In genomic region chr1:43987159-43988022, GRCh38 we compare ENCODE assay signal across 23 cellular contexts. TPM values are rescaled to one million over a fixed set of nuclear protein-coding genes. Genes with fewer than 3 reads are reported as not detected.
DNase-seq lines count a peak whose midpoint lies in the region; ATAC-seq and TF ChIP-seq lines count a peak whose summit lies in the region.
"Had no signal": no experiment of that assay in that cellular context is flagged by ENCODE, and none has a peak within 500 bp of the region (broad histone marks: within the 10 kb centered on the region; RNA-seq: fewer than 3 reads in every experiment).

No MANE protein-coding gene starts in this region.

- no peaks in the 10 kb centered on the region for H3K9me3 Mint-ChIP-seq in type B pancreatic cell
- H3K9me3 Mint-ChIP-seq: activated naive CD8-positive, alpha-beta T cell treated with anti-CD3 and anti-CD28 coated beads for 36 hours; activated T-cell treated with anti-CD3 and anti-CD28 coated beads, Interleukin-2, amount 50 U/mL, for 4 hours; CD4-positive, alpha-beta T cell; dendritic cell treated with granulocyte-macrophage colony-stimulating factor and Interleukin-4, amounts not matched to agents 40 ng/mL and 50 ng/mL, for 4 days had no signal

- H3K36me3 Mint-ChIP-seq in type B pancreatic cell = peaks cover 14% of the 10 kb centered on the region

- no peaks in the 10 kb centered on the region for H3K9me3 ChIP-seq in heart left ventricle
- H3K9me3 ChIP-seq: A549, left ventricle myocardium inferior, pancreas, sigmoid colon had no signal

- TF ChIP-seq POLR2A in heart left ventricle (IDR thresholded peaks at IDR 0.05) = no peak

- ATAC-seq in Right ventricle myocardium inferior = no peak
- ATAC-seq in heart left ventricle = no peak
- ATAC-seq: activated CD8-positive, alpha-beta T cell treated with anti-CD3 and anti-CD28 coated beads, Interleukin-2, amount 10 ng/mL, durations not matched to agents 7 days and 5 days; activated T-cell treated with anti-CD3 and anti-CD28 coated beads, Interleukin-2, amount 50 U/mL, for 4 hours; pancreas; PC-3; stimulated activated naive CD8-positive, alpha-beta T cell treated with anti-CD3 and anti-CD28 coated beads, Interleukin-15, Interleukin-2, amounts not matched to agents 100 U/mL and 50 U/mL, for 24 hours had no signal

- no peak for TF ChIP-seq CTCF in heart left ventricle (IDR thresholded peaks at IDR 0.05)
- TF ChIP-seq CTCF in type B pancreatic cell (conservative IDR thresholded peaks at IDR 0.05) = no peak

- H3K4me1 ChIP-seq in heart left ventricle = peaks cover 0 to 16% (median 9%) of the 10 kb centered on the region in 12 donors

- H3K4me1 Mint-ChIP-seq in type B pancreatic cell (ENCODE audit: unreplicated experiment) = peaks cover 14% of the 10 kb centered on the region

- intact Hi-C loops in Right ventricle myocardium inferior (cut with DNase I) (no loop called here), heart left ventricle (cut with DNase I) (no loop called here)

- H3K4me3 ChIP-seq in heart left ventricle = no peak overlapping the region
- H3K4me3 ChIP-seq: A549, left ventricle myocardium inferior, pancreas, sigmoid colon had no signal

- H3K27me3 Mint-ChIP-seq in type B pancreatic cell = no peaks in the 10 kb centered on the region
- H3K27me3 Mint-ChIP-seq: activated naive CD8-positive, alpha-beta T cell treated with anti-CD3 and anti-CD28 coated beads for 36 hours; CD4-positive, alpha-beta T cell had no signal

- H3K27me3 ChIP-seq in heart left ventricle = no peaks in the 10 kb centered on the region
- H3K27me3 ChIP-seq: pancreas, sigmoid colon had no signal

- no peak overlapping the region for H3K4me3 Mint-ChIP-seq in type B pancreatic cell
- H3K4me3 Mint-ChIP-seq: activated CD8-positive, alpha-beta T cell treated with anti-CD3 and anti-CD28 coated beads, Interleukin-2, amount 10 ng/mL, durations not matched to agents 7 days and 5 days; activated naive CD8-positive, alpha-beta T cell treated with anti-CD3 and anti-CD28 coated beads for 36 hours; activated T-cell treated with anti-CD3 and anti-CD28 coated beads, Interleukin-2, amount 50 U/mL, for 4 hours; dendritic cell treated with granulocyte-macrophage colony-stimulating factor and Interleukin-4, amounts not matched to agents 40 ng/mL and 50 ng/mL, for 4 days had no signal

- 87 to 92% (median 89%) methylated on average over 7 of the region's 7 CpGs for WGBS in heart left ventricle, 4 donors

- peak; percentile 27 for DNase-seq in Right ventricle myocardium inferior (ENCODE audit: missing footprints)
- no peak for DNase-seq in heart left ventricle
- peak; percentile 26 for DNase-seq in left kidney (ENCODE audit: low read depth, low spot score)
- no peak for DNase-seq in type B pancreatic cell (ENCODE audit: extremely low spot score, unreplicated experiment)
- no peak for DNase-seq in CD1c-positive myeloid dendritic cell (ENCODE audit: extremely low spot score)
- DNase-seq in COR-L47 (lab: John Stamatoyannopoulos, UW) = no peak
- DNase-seq: activated CD4-positive, CD25-positive, alpha-beta regulatory T cell; activated CD8-positive, alpha-beta T cell treated with anti-CD3 and anti-CD28 coated beads, Interleukin-2, amount 10 ng/mL, durations not matched to agents 7 days and 5 days; activated naive CD8-positive, alpha-beta T cell treated with anti-CD3 and anti-CD28 coated beads for 36 hours; activated T-cell treated with anti-CD3 and anti-CD28 coated beads, Interleukin-2, amount 50 U/mL, for 4 hours; CD4-positive, alpha-beta T cell; DMS79; foreskin melanocyte; left ventricle myocardium inferior; NCI-H1436; NCI-H2171; pancreas; PC-3; sigmoid colon; stimulated activated naive CD8-positive, alpha-beta T cell treated with anti-CD3 and anti-CD28 coated beads, Interleukin-15, Interleukin-2, amounts not matched to agents 100 U/mL and 50 U/mL, for 24 hours; T-helper 9 cell had no signal

- H3K36me3 ChIP-seq in heart left ventricle = peaks cover 0 to 11% (median under 1%) of the 10 kb centered on the region in 9 donors
- H3K36me3 ChIP-seq: left ventricle myocardium inferior, pancreas had no signal

- H3K27ac ChIP-seq in heart left ventricle = no peak overlapping the region
- H3K27ac ChIP-seq: A549, left ventricle myocardium inferior, pancreas, sigmoid colon had no signal

- peak overlapping the region; percentile 15 for H3K27ac Mint-ChIP-seq in type B pancreatic cell
- H3K27ac Mint-ChIP-seq: activated CD8-positive, alpha-beta T cell treated with anti-CD3 and anti-CD28 coated beads, Interleukin-2, amount 10 ng/mL, durations not matched to agents 7 days and 5 days; activated naive CD8-positive, alpha-beta T cell treated with anti-CD3 and anti-CD28 coated beads for 36 hours; CD4-positive, alpha-beta T cell; dendritic cell treated with granulocyte-macrophage colony-stimulating factor and Interleukin-4, amounts not matched to agents 40 ng/mL and 50 ng/mL, for 4 days had no signal

RNA-seq across cellular contexts. Expression of gene CCDC24, which starts 4.0 kb away (rescaled TPM):
- 0.89 TPM for total RNA-seq in Right ventricle myocardium inferior
- 1 to 10 TPM in 7 of 9 donors, under 1 TPM in 2; 0.67 to 3.4 (median 1.3) TPM for total RNA-seq in heart left ventricle
- 1 to 10 TPM in 1 of 2 donors, under 1 TPM in 1; 0.90 to 1.2 TPM for polyA plus RNA-seq in heart left ventricle
- total RNA-seq in type B pancreatic cell (ENCODE audit: low replicate concordance) = 14.9 and 15.6 TPM in 2 replicates

RNA-seq across cellular contexts. Expression of gene B4GALT2, which starts 8.4 kb away (rescaled TPM):
- 39.1 TPM for total RNA-seq in Right ventricle myocardium inferior
- 10 to 100 TPM; 26.8 to 65.0 (median 40.2) TPM for total RNA-seq in heart left ventricle
- 10 to 100 TPM; 29.2 to 65.7 TPM for polyA plus RNA-seq in heart left ventricle
- 44.3 and 54.8 TPM in 2 replicates for total RNA-seq in type B pancreatic cell (ENCODE audit: low replicate concordance)

RNA-seq across cellular contexts. Expression of gene ATP6V0B, which starts 12.6 kb away (rescaled TPM):
- 84.5 TPM for total RNA-seq in Right ventricle myocardium inferior
- 100 to 1,000 TPM in 3 of 9 donors, 10 to 100 TPM in 6; 71.4 to 140 (median 93.2) TPM for total RNA-seq in heart left ventricle
- 100 to 1,000 TPM in 1 of 2 donors, 10 to 100 TPM in 1; 84.7 to 235 TPM for polyA plus RNA-seq in heart left ventricle
- 115 and 135 TPM in 2 replicates for total RNA-seq in type B pancreatic cell (ENCODE audit: low replicate concordance)

RNA-seq across cellular contexts. Expression of gene DPH2, which starts 17.6 kb away (rescaled TPM):
- total RNA-seq in Right ventricle myocardium inferior (14.8 TPM), heart left ventricle (10 to 100 TPM; 13.2 to 36.7 (median 14.7) TPM), type B pancreatic cell (ENCODE audit: low replicate concordance) (25.7 and 30.2 TPM in 2 replicates)
- 10 to 100 TPM in 1 of 2 donors, 1 to 10 TPM in 1; 8.0 to 65.6 TPM for polyA plus RNA-seq in heart left ventricle

RNA-seq across cellular contexts. Expression of gene IPO13, which starts 40.6 kb away (rescaled TPM):
- 56.9 TPM for total RNA-seq in Right ventricle myocardium inferior
- total RNA-seq in heart left ventricle = 10 to 100 TPM; 51.4 to 71.0 (median 56.7) TPM
- polyA plus RNA-seq in heart left ventricle = 10 to 100 TPM; 29.9 to 46.9 TPM
- total RNA-seq in type B pancreatic cell (ENCODE audit: low replicate concordance) = 31.5 and 39.4 TPM in 2 replicates

Comparison
In these comparisons a context has a peak if more than half of its experiments do, and no peak if none do; other contexts are left out.
1. DNase-seq: peak in Right ventricle myocardium inferior (single experiment) and left kidney (single experiment); none in heart left ventricle (0 of 5), type B pancreatic cell (single experiment), CD1c-positive myeloid dendritic cell (single experiment) and COR-L47 (single experiment).